In the genomic region with DNA sequence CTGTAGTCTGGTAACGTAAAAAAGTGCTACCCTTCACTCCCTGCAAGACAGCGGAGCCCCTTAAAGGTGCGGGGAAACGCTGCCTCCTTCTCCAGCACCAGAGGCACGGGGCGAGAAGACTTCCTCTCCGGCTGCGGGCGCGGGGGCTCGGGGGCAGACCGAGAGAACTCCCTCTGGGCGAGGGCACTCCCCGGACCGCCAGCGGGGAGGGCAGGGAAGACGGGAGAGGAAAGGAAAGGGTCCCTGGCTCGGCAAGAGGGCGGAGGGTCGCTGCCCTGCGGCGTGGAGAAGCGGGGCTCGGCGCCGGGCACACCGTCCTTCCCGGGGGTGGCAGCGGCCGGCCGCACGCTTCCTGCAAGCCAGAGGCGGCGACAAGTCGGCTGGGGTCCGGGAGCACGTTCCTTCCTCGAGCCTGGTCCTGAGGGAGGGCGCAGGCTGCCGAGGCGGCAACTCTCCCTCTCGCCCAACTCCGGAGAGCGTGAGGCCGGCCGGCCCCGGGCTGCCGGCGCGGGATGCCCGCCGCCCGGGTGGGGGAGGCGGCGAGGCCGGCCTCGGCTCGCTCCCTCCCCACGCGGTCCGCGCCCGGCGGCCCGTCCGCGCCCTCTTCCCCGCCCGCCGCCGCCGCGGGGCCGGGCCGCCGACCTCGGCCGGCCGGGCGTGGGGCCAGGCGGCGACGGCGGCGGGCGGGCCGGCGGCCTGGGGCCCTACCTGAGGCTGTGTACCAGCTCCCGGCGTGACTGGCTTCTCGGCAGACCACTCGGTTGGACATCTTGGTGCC, we compare ENCODE assay signal across 1 cellular context.
TF ChIP-seq lines count a peak whose summit lies in the region.

No MANE protein-coding gene starts in this region.

TF ChIP-seq in K562, 482 proteins besides CTCF, POLR2A, EP300 and RAD21 (continued from another document and continues in another):
- TF ChIP-seq ZNF655 (CRISPR knock-in tag; IDR thresholded peaks at IDR 0.05) = no peak
- no peak for TF ChIP-seq ZNF224 (CRISPR knock-in tag; IDR thresholded peaks at IDR 0.05)
- TF ChIP-seq NELFE (IDR thresholded peaks at IDR 0.05; ENCODE audit: insufficient read depth, insufficient read length) = no peak
- no peak for TF ChIP-seq SFPQ (IDR thresholded peaks at IDR 0.05; ENCODE audit: low read depth, low read length)
- TF ChIP-seq BHLHE40 (IDR thresholded peaks at IDR 0.05; ENCODE audit: low read length) = no peak
- peak; percentile 59 for TF ChIP-seq ZFX (CRISPR knock-in tag; IDR thresholded peaks at IDR 0.05)
- TF ChIP-seq, protein P1, sequence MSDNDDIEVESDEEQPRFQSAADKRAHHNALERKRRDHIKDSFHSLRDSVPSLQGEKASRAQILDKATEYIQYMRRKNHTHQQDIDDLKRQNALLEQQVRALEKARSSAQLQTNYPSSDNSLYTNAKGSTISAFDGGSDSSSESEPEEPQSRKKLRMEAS (CRISPR knock-in tag; IDR thresholded peaks at IDR 0.05) = no peak
- TF ChIP-seq, protein P2, sequence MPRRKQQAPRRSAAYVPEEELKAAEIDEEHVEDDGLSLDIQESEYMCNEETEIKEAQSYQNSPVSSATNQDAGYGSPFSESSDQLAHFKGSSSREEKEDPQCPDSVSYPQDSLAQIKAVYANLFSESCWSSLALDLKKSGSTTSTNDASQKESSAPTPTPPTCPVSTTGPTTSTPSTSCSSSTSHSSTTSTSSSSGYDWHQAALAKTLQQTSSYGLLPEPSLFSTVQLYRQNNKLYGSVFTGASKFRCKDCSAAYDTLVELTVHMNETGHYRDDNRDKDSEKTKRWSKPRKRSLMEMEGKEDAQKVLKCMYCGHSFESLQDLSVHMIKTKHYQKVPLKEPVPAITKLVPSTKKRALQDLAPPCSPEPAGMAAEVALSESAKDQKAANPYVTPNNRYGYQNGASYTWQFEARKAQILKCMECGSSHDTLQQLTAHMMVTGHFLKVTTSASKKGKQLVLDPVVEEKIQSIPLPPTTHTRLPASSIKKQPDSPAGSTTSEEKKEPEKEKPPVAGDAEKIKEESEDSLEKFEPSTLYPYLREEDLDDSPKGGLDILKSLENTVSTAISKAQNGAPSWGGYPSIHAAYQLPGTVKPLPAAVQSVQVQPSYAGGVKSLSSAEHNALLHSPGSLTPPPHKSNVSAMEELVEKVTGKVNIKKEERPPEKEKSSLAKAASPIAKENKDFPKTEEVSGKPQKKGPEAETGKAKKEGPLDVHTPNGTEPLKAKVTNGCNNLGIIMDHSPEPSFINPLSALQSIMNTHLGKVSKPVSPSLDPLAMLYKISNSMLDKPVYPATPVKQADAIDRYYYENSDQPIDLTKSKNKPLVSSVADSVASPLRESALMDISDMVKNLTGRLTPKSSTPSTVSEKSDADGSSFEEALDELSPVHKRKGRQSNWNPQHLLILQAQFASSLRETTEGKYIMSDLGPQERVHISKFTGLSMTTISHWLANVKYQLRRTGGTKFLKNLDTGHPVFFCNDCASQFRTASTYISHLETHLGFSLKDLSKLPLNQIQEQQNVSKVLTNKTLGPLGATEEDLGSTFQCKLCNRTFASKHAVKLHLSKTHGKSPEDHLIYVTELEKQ (CRISPR knock-in tag; IDR thresholded peaks at IDR 0.05) = no peak
- TF ChIP-seq TBL1XR1 (IDR thresholded peaks at IDR 0.05; ENCODE audit: low read length in 2 of 2) = no peak
- TF ChIP-seq MTA3 (IDR thresholded peaks at IDR 0.05; ENCODE audit: borderline replicate concordance) = 0 out of 2 replicates have a peak, but pooled peaks have one; percentile 15
- TF ChIP-seq CHD2 (IDR thresholded peaks at IDR 0.05; ENCODE audit: low read depth, low read length) = no peak
- TF ChIP-seq IFI16 (CRISPR knock-in tag; IDR thresholded peaks at IDR 0.05) = no peak
- no peak for TF ChIP-seq ARID1B (IDR thresholded peaks at IDR 0.05)
- TF ChIP-seq MAZ (CRISPR knock-in tag; conservative IDR thresholded peaks at IDR 0.05 in 1 of 2, IDR thresholded peaks at IDR 0.05 in 1 of 2) = 0 out of 4 replicates have a peak, but pooled peaks have one; percentile 22 to 26
- TF ChIP-seq ZNF584 (CRISPR knock-in tag; IDR thresholded peaks at IDR 0.05; ENCODE audit: low read depth) = no peak
- no peak for TF ChIP-seq SLC30A9 (CRISPR knock-in tag; IDR thresholded peaks at IDR 0.05)
- peak; percentile 42; the same call in 1 of the 2 replicates for TF ChIP-seq TGIF2 (CRISPR knock-in tag; IDR thresholded peaks at IDR 0.05)
- no peak for TF ChIP-seq ZNF41 (CRISPR knock-in tag; conservative IDR thresholded peaks at IDR 0.05)
- TF ChIP-seq CBX2 (IDR thresholded peaks at IDR 0.05; ENCODE audit: insufficient read depth, low read length, poor library complexity, severe bottlenecking) = no peak
- TF ChIP-seq RBFOX2 (IDR thresholded peaks at IDR 0.05; ENCODE audit: low read depth, low read length) = peak; percentile 76
- TF ChIP-seq HNRNPL (IDR thresholded peaks at IDR 0.05; ENCODE audit: low read depth, low read length) = 0 out of 2 replicates have a peak, but pooled peaks have one; percentile 24
- no peak for TF ChIP-seq ZNF395 (CRISPR knock-in tag; IDR thresholded peaks at IDR 0.05)
- no peak for TF ChIP-seq ZSCAN32 (CRISPR knock-in tag; IDR thresholded peaks at IDR 0.05)
- TF ChIP-seq, protein P3, sequence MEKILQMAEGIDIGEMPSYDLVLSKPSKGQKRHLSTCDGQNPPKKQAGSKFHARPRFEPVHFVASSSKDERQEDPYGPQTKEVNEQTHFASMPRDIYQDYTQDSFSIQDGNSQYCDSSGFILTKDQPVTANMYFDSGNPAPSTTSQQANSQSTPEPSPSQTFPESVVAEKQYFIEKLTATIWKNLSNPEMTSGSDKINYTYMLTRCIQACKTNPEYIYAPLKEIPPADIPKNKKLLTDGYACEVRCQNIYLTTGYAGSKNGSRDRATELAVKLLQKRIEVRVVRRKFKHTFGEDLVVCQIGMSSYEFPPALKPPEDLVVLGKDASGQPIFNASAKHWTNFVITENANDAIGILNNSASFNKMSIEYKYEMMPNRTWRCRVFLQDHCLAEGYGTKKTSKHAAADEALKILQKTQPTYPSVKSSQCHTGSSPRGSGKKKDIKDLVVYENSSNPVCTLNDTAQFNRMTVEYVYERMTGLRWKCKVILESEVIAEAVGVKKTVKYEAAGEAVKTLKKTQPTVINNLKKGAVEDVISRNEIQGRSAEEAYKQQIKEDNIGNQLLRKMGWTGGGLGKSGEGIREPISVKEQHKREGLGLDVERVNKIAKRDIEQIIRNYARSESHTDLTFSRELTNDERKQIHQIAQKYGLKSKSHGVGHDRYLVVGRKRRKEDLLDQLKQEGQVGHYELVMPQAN (IDR thresholded peaks at IDR 0.05; ENCODE audit: borderline replicate concordance) = peak; percentile 52; the same call in 1 of the 2 replicates
- TF ChIP-seq, protein P4, sequence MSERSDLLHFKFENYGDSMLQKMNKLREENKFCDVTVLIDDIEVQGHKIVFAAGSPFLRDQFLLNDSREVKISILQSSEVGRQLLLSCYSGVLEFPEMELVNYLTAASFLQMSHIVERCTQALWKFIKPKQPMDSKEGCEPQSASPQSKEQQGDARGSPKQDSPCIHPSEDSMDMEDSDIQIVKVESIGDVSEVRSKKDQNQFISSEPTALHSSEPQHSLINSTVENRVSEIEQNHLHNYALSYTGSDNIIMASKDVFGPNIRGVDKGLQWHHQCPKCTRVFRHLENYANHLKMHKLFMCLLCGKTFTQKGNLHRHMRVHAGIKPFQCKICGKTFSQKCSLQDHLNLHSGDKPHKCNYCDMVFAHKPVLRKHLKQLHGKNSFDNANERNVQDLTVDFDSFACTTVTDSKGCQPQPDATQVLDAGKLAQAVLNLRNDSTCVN (CRISPR knock-in tag; IDR thresholded peaks at IDR 0.05) = no peak
- TF ChIP-seq ATF1 (CRISPR knock-in tag; IDR thresholded peaks at IDR 0.05) = no peak
- TF ChIP-seq ATF1 (tag; IDR thresholded peaks at IDR 0.05) = no peak
- TF ChIP-seq ARID3B (CRISPR knock-in tag; IDR thresholded peaks at IDR 0.05; ENCODE audit: borderline replicate concordance) = no peak
- no peak for TF ChIP-seq SETDB1 (IDR thresholded peaks at IDR 0.05; ENCODE audit: low read length)
- TF ChIP-seq E2F4 (CRISPR knock-in tag; IDR thresholded peaks at IDR 0.05; ENCODE audit: low read depth) = no peak
- no peak for TF ChIP-seq SREBF1 (IDR thresholded peaks at IDR 0.05; ENCODE audit: borderline replicate concordance, low read depth, low read length)
- 0 out of 2 replicates have a peak, but pooled peaks have one; percentile 27 for TF ChIP-seq ZNF232 (CRISPR knock-in tag; IDR thresholded peaks at IDR 0.05)
- no peak for TF ChIP-seq HDAC6 (IDR thresholded peaks at IDR 0.05; ENCODE audit: low read depth, low read length)
- TF ChIP-seq NFATC3 (IDR thresholded peaks at IDR 0.05) = no peak
- no peak for TF ChIP-seq ZNF124 (CRISPR knock-in tag; IDR thresholded peaks at IDR 0.05)
- TF ChIP-seq, protein P5, sequence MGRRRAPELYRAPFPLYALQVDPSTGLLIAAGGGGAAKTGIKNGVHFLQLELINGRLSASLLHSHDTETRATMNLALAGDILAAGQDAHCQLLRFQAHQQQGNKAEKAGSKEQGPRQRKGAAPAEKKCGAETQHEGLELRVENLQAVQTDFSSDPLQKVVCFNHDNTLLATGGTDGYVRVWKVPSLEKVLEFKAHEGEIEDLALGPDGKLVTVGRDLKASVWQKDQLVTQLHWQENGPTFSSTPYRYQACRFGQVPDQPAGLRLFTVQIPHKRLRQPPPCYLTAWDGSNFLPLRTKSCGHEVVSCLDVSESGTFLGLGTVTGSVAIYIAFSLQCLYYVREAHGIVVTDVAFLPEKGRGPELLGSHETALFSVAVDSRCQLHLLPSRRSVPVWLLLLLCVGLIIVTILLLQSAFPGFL (CRISPR knock-in tag; IDR thresholded peaks at IDR 0.05) = no peak
- TF ChIP-seq, protein P6, sequence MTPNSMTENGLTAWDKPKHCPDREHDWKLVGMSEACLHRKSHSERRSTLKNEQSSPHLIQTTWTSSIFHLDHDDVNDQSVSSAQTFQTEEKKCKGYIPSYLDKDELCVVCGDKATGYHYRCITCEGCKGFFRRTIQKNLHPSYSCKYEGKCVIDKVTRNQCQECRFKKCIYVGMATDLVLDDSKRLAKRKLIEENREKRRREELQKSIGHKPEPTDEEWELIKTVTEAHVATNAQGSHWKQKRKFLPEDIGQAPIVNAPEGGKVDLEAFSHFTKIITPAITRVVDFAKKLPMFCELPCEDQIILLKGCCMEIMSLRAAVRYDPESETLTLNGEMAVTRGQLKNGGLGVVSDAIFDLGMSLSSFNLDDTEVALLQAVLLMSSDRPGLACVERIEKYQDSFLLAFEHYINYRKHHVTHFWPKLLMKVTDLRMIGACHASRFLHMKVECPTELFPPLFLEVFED (CRISPR knock-in tag; conservative IDR thresholded peaks at IDR 0.05) = no peak
- no peak for TF ChIP-seq HLTF (IDR thresholded peaks at IDR 0.05)
